ENCODE assay signal across 10 cellular contexts in genomic region chr5:157548513-157549282, GRCh38. TPM values are rescaled to one million over a fixed set of nuclear protein-coding genes. Genes with fewer than 3 reads are reported as not detected.
DNase-seq lines count a peak whose midpoint lies in the region; ATAC-seq and TF ChIP-seq lines count a peak whose summit lies in the region.
"Had no signal": no experiment of that assay in that cellular context is flagged by ENCODE, and none has a peak within 500 bp of the region (broad histone marks: within the 10 kb centered on the region; RNA-seq: fewer than 3 reads in every experiment).

No MANE protein-coding gene starts in this region.

- H3K27ac Mint-ChIP-seq in CD14-positive monocyte (peak overlapping the region in 5 of 7 donors; percentile 57 to 85 (median 81)), chondrocyte (ENCODE audit: unreplicated experiment) (peak overlapping the region; percentile 92)
- peak overlapping the region in 1 of 9 donors; percentile 99 for H3K27ac Mint-ChIP-seq in naive thymus-derived CD4-positive, alpha-beta T cell

- CTCF ChIA-PET in naive thymus-derived CD4-positive, alpha-beta T cell (lab: Charles Lee) = interaction anchor here (0.5 kb wide), 1 partner anchor 762 kb away, joined by 3 read pairs; no protein-coding TSS in a partner anchor

- H3K27me3 Mint-ChIP-seq in CD14-positive monocyte (ENCODE audit: low read depth in 3 of 3) (peaks cover 0 to 3% (median 0%) of the 10 kb centered on the region in 3 donors), chondrocyte (ENCODE audit: low read depth) (no peaks in the 10 kb centered on the region)
- no peaks in the 10 kb centered on the region for H3K27me3 Mint-ChIP-seq in naive thymus-derived CD4-positive, alpha-beta T cell

- H3K27me3 ChIP-seq in naive thymus-derived CD4-positive, alpha-beta T cell (ENCODE audit: control insufficient read depth in 2 of 2, insufficient read depth in 2 of 2, low read length in 2 of 2) = no peaks in the 10 kb centered on the region
- no peaks in the 10 kb centered on the region for H3K27me3 ChIP-seq in prostate gland (replicated peaks; ENCODE audit: insufficient read depth)
- H3K27me3 ChIP-seq: pancreas had no signal

- H3K9me3 ChIP-seq in naive thymus-derived CD4-positive, alpha-beta T cell (ENCODE audit: control insufficient read depth in 2 of 3, low read length in 3 of 3) = no peaks in the 10 kb centered on the region
- H3K9me3 ChIP-seq in prostate gland = no peaks in the 10 kb centered on the region
- H3K9me3 ChIP-seq: pancreas had no signal

- H3K27ac ChIP-seq in naive thymus-derived CD4-positive, alpha-beta T cell (ENCODE audit: low read depth, low read length) = no peak overlapping the region
- no peak overlapping the region for H3K27ac ChIP-seq in prostate gland
- H3K27ac ChIP-seq: pancreas, SK-N-MC had no signal

- POLR2A ChIA-PET in naive thymus-derived CD4-positive, alpha-beta T cell (lab: Charles Lee) = no interaction called here

- ATAC-seq in naive thymus-derived CD4-positive, alpha-beta T cell = peak; percentile 23

- H3K4me3 Mint-ChIP-seq in CD14-positive monocyte = peak overlapping the region in 1 of 2 donors; percentile 74
- H3K4me3 Mint-ChIP-seq in chondrocyte (ENCODE audit: unreplicated experiment) = peak overlapping the region; percentile 31
- H3K4me3 Mint-ChIP-seq in naive thymus-derived CD4-positive, alpha-beta T cell = peak overlapping the region in 1 of 10 donors; percentile 81

- intact Hi-C loops in CD14-positive monocyte (cut with micrococcal nuclease) (no loop called here), prostate gland (cut with DNase I) (no loop called here)
- intact Hi-C loops in naive thymus-derived CD4-positive, alpha-beta T cell (cut with micrococcal nuclease) = loop anchor here in 1 of 2 donors (2.0 to 10.0 kb wide), 3 partner anchors 14 to 624 kb away; partner anchors contain the start of gene ITK

- no peak overlapping the region for H3K4me3 ChIP-seq in naive thymus-derived CD4-positive, alpha-beta T cell (ENCODE audit: low read length)
- no peak overlapping the region for H3K4me3 ChIP-seq in prostate gland
- H3K4me3 ChIP-seq: pancreas, SK-N-MC had no signal

- H3K36me3 Mint-ChIP-seq in CD14-positive monocyte (peaks cover 25 to 37% of the 10 kb centered on the region in 2 donors), chondrocyte (ENCODE audit: low read depth) (peaks cover 8% of the 10 kb centered on the region)
- peaks cover 0 to 82% (median 0%) of the 10 kb centered on the region in 5 donors for H3K36me3 Mint-ChIP-seq in naive thymus-derived CD4-positive, alpha-beta T cell

- H3K4me1 Mint-ChIP-seq in CD14-positive monocyte = peaks cover 50% of the 10 kb centered on the region
- peaks cover 66% of the 10 kb centered on the region for H3K4me1 Mint-ChIP-seq in chondrocyte (ENCODE audit: low read depth)
- peaks cover 0 to 89% (median 15%) of the 10 kb centered on the region in 7 donors for H3K4me1 Mint-ChIP-seq in naive thymus-derived CD4-positive, alpha-beta T cell

- peaks cover 0 to 34% of the 10 kb centered on the region in 2 donors for H3K4me1 ChIP-seq in naive thymus-derived CD4-positive, alpha-beta T cell (ENCODE audit: control insufficient read depth in 2 of 2, insufficient read depth in 2 of 2, low read length in 2 of 2)
- H3K4me1 ChIP-seq in prostate gland (replicated peaks) = no peaks in the 10 kb centered on the region
- H3K4me1 ChIP-seq: pancreas had no signal

- peaks cover 0 to 4% (median 0%) of the 10 kb centered on the region in 7 donors for H3K9me3 Mint-ChIP-seq in CD14-positive monocyte
- no peaks in the 10 kb centered on the region for H3K9me3 Mint-ChIP-seq in chondrocyte (ENCODE audit: low read depth)
- H3K9me3 Mint-ChIP-seq in naive thymus-derived CD4-positive, alpha-beta T cell = peaks cover 0 to 2% (median 0%) of the 10 kb centered on the region in 11 donors

- TF ChIP-seq CTCF in CD14-positive monocyte (IDR thresholded peaks at IDR 0.05) = no peak
- no peak for TF ChIP-seq CTCF in chondrocyte (IDR thresholded peaks at IDR 0.05)
- no peak for TF ChIP-seq CTCF in prostate gland (IDR thresholded peaks at IDR 0.05)

- WGBS in prostate gland = 81% methylated on average over 4 of the region's 4 CpGs

- H3K36me3 ChIP-seq in naive thymus-derived CD4-positive, alpha-beta T cell (ENCODE audit: control insufficient read depth in 2 of 3, insufficient read depth in 3 of 3, low read length in 3 of 3) = no peaks in the 10 kb centered on the region
- H3K36me3 ChIP-seq in prostate gland = no peaks in the 10 kb centered on the region
- H3K36me3 ChIP-seq: pancreas had no signal

- TF ChIP-seq POLR2A in prostate gland (IDR thresholded peaks at IDR 0.05) = no peak

- no peak for DNase-seq in CD14-positive monocyte (ENCODE audit: low spot score)
- peak; percentile 76 for DNase-seq in LHCN-M2 (ENCODE audit: low read depth)
- DNase-seq in chondrocyte (ENCODE audit: low spot score) = no peak
- DNase-seq in naive thymus-derived CD4-positive, alpha-beta T cell = no peak
- DNase-seq in prostate gland (ENCODE audit: low spot score) = no peak
- no peak for DNase-seq in HK-2 (ENCODE audit: unreplicated experiment)
- DNase-seq in NCI-H2227 (lab: John Stamatoyannopoulos, UW; ENCODE audit: unreplicated experiment) = no peak
- DNase-seq in HuH-7.5 (ENCODE audit: low spot score) = no peak
- DNase-seq: pancreas had no signal

RNA-seq across cellular contexts. Expression of gene ADAM19, which starts 26.9 kb away (rescaled TPM):
- polyA plus RNA-seq in CD14-positive monocyte = 1 to 10 TPM; 3.0 to 6.2 TPM
- 71.8 and 89.1 TPM in 2 replicates for total RNA-seq in LHCN-M2 (2014; rRNA removed)
- polyA plus RNA-seq in LHCN-M2 (2012) = 87.1 TPM
- 43.5 to 125 TPM (median 125 TPM) in 3 replicates for total RNA-seq in chondrocyte
- 100 to 1,000 TPM in 1 of 5 experiments, 10 to 100 TPM in 1, 1 to 10 TPM in 1, under 1 TPM in 2; 0.81 to 410 (median 7.3) TPM for total RNA-seq in naive thymus-derived CD4-positive, alpha-beta T cell
- polyA plus RNA-seq in naive thymus-derived CD4-positive, alpha-beta T cell = under 1 TPM; 0.10 to 0.11 TPM
- 1 to 10 TPM; 1.9 to 8.1 TPM for total RNA-seq in prostate gland
